Comparison of ENCODE assay signal across 8 cellular contexts in genomic region chr20:1803216-1804128, GRCh38.
DNase-seq lines count a peak whose midpoint lies in the region; ATAC-seq, FAIRE-seq and TF ChIP-seq lines count a peak whose summit lies in the region.

No MANE protein-coding gene starts in this region.

- H3K4me1 ChIP-seq in OCI-LY7 (ENCODE audit: insufficient read depth, low read length, poor library complexity, severe bottlenecking) (no peaks in the 10 kb centered on the region), kidney (ENCODE audit: control insufficient read depth in 1 of 2, insufficient read depth in 1 of 2, low read depth in 1 of 2, low read length in 2 of 2) (no peaks in the 10 kb centered on the region)

- TF ChIP-seq CTCF in BJ (IDR thresholded peaks at IDR 0.05; ENCODE audit: insufficient read depth, low read depth, low read length) (no peak), OCI-LY7 (conservative IDR thresholded peaks at IDR 0.05; ENCODE audit: low read length) (no peak), kidney (IDR thresholded peaks at IDR 0.05; ENCODE audit: borderline replicate concordance, extremely low read depth, insufficient read depth) (no peak)

- H2AFZ ChIP-seq in OCI-LY7 (ENCODE audit: low read length), result no peak overlapping the region

- ATAC-seq in GM21447 (IDR thresholded peaks at IDR 0.05; ENCODE audit: unreplicated experiment) (peak; percentile 55), GM21360 (IDR thresholded peaks at IDR 0.05; ENCODE audit: unreplicated experiment) (no peak), HG03108 (IDR thresholded peaks at IDR 0.05; ENCODE audit: unreplicated experiment) (no peak)

- DNase-seq in BJ (ENCODE audit: low read depth) (no peak), OCI-LY7 (ENCODE audit: low spot score) (no peak), cerebellar cortex (ENCODE audit: low spot score) (peak; percentile 50), kidney (peak; percentile 88)
- peak; percentile 6 to 44 for DNase-seq in stimulated activated CD4-positive, alpha-beta T cell treated with anti-CD3 and anti-CD28 coated beads, Interleukin-2, amount 100 ng/mL, for 24 hours

- POLR2A ChIA-PET in BJ (lab: Charles Lee) (no interaction called here), OCI-LY7 (lab: Charles Lee) (no interaction called here)

- H3K9me2 ChIP-seq in OCI-LY7 (ENCODE audit: insufficient read depth, low read length), result no peaks in the 10 kb centered on the region

- no peaks in the 10 kb centered on the region for H3K79me2 ChIP-seq in OCI-LY7 (ENCODE audit: insufficient read depth, low read depth, low read length)

- H3K36me3 ChIP-seq in BJ (ENCODE audit: control insufficient read depth, insufficient read depth, low read length) (no peaks in the 10 kb centered on the region), OCI-LY7 (ENCODE audit: insufficient read depth, low read length) (no peaks in the 10 kb centered on the region), kidney (ENCODE audit: control insufficient read depth in 1 of 2, insufficient read depth in 2 of 2, low read length in 2 of 2) (no peaks in the 10 kb centered on the region)

- 0 out of 2 replicates have a peak, but pooled peaks cover 1% of the 10 kb centered on the region for H3K27me3 ChIP-seq in BJ (ENCODE audit: control insufficient read depth, insufficient read depth, low read length)

- H3K9ac ChIP-seq in kidney (ENCODE audit: low read length in 2 of 2), result no peak overlapping the region

- intact Hi-C loops in OCI-LY7 (cut with micrococcal nuclease; ENCODE audit: unreplicated experiment) (loop anchor here (5.0 kb wide), 2 partner anchors 69 to 369 kb away; no protein-coding TSS in a partner anchor), kidney (cut with DNase I) (no loop called here)

- H3K4me2 ChIP-seq in OCI-LY7 (ENCODE audit: low read length), result peak overlapping the region; percentile 18; the same call in 1 of the 2 replicates

- no peaks in the 10 kb centered on the region for H3K9me3 ChIP-seq in OCI-LY7 (ENCODE audit: low read length)
- no peaks in the 10 kb centered on the region for H3K9me3 ChIP-seq in kidney (ENCODE audit: control insufficient read depth in 1 of 2, low read length in 2 of 2)

- H3K4me3 ChIP-seq in BJ (ENCODE audit: low read depth, low read length), result peak overlapping the region; percentile 45
- no peak overlapping the region for H3K4me3 ChIP-seq in OCI-LY7 (ENCODE audit: low read depth, low read length, poor library complexity, severe bottlenecking)
- H3K4me3 ChIP-seq in kidney (ENCODE audit: low read length in 2 of 2), result peak overlapping the region in 1 of 2 donors; percentile 46

- CTCF ChIA-PET in BJ (lab: Yijun Ruan, JAX), result interaction anchor here (0.8 to 3.2 kb wide), 16 partner anchors 10 to 379 kb away, joined by 3 to 29 read pairs (median 6); no protein-coding TSS in a partner anchor
- CTCF ChIA-PET in OCI-LY7 (lab: Charles Lee; ENCODE audit: unreplicated experiment), result no interaction called here

- no peaks in the 10 kb centered on the region for H4K20me1 ChIP-seq in OCI-LY7 (ENCODE audit: insufficient read depth, low read length)

- no peak for FAIRE-seq in kidney (lab: Jason Lieb, UNC)

- no TSS peak for BruUV-seq in OCI-LY7 (replicated peaks; lab: Mats Ljungman, UMichigan)

- no peak overlapping the region for H3K27ac ChIP-seq in OCI-LY7 (ENCODE audit: low read depth, low read length, poor library complexity, severe bottlenecking)
- no peak overlapping the region for H3K27ac ChIP-seq in kidney (ENCODE audit: low read depth in 2 of 2, low read length in 2 of 2)

Comparison
In these comparisons a context has a peak if more than half of its experiments do, and no peak if none do; other contexts are left out.
1. DNase-seq: peak in cerebellar cortex (single experiment), kidney (single experiment) and stimulated activated CD4-positive, alpha-beta T cell treated with anti-CD3 and anti-CD28 coated beads, Interleukin-2, amount 100 ng/mL, for 24 hours (2 of 2); none in BJ (single experiment) and OCI-LY7 (single experiment).